ENCODE assay signal across 12 cellular contexts in the genomic region with DNA sequence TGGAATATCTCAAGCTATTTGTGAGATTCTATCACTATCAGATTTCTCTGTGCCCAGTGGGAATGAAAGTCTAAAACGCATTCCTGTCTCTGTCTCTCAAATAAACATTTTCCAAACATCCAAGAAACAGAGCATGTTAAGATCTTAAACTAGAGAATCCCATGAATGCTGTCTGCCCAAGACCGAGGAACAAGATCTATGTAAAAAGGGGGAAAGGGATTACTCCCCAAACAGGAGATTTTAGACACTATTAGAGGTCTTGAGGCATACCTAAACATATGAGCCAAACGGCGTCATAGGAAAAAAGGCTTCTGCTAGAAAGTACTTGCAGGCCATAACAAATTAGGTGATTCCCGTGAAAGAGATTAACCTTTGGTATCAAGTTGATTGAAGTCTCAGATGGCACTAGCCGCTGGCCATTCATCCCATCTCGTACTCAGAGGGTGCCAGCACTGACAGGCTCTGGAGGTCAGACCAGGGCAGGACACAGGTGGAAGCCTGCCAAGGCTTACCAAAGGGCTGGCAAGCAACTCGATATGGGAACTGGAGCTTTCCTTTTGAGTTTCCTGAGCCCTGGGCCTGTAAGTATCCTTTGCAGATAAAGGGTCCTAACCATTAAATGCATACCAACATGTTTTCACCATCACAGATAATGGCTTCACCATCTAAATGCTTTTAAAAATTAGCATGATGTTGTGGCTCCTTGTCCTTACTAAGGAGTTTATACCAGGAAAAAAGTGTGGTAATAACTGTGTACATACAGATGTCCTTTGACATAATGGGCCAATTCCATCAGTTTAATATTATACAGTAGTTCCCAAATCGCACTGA.
A peak's percentile ranks its signal among the peaks of the same experiment; 100 is the strongest.
DNase-seq lines count a peak whose midpoint lies in the region; ATAC-seq, FAIRE-seq and TF ChIP-seq lines count a peak whose summit lies in the region.
"Had no signal": no experiment of that assay in that cellular context is flagged by ENCODE, and none has a peak within 500 bp of the region (broad histone marks: within the 10 kb centered on the region; RNA-seq: fewer than 3 reads in every experiment).

No MANE protein-coding gene starts in this region.

- H2AFZ ChIP-seq in astrocyte (ENCODE audit: low read depth, low read length): peak overlapping the region; percentile 19

- H3K27me3 Mint-ChIP-seq in Calu3 (ENCODE audit: unreplicated experiment): no peaks in the 10 kb centered on the region
- H3K27me3 Mint-ChIP-seq in astrocyte (ENCODE audit: low read depth, unreplicated experiment): peaks cover 2% of the 10 kb centered on the region

- H3K4me1 ChIP-seq in astrocyte (ENCODE audit: insufficient read depth, low read length) (peaks cover 17% of the 10 kb centered on the region), right atrium auricular region (peaks cover 0 to 62% of the 10 kb centered on the region in 2 donors)

- FAIRE-seq in astrocyte (lab: Jason Lieb, UNC): no peak

- no peaks in the 10 kb centered on the region for H3K9me3 Mint-ChIP-seq in Calu3 (ENCODE audit: low read depth, unreplicated experiment)
- no peaks in the 10 kb centered on the region for H3K9me3 Mint-ChIP-seq in astrocyte (ENCODE audit: unreplicated experiment)
- H3K9me3 Mint-ChIP-seq: neural crest cell had no signal

- H3K27ac ChIP-seq in astrocyte (ENCODE audit: low read depth, low read length) (no peak overlapping the region), right atrium auricular region (peak overlapping the region; percentile 65 to 70)

- H4K20me1 ChIP-seq in astrocyte (ENCODE audit: insufficient read depth, low read length): no peaks in the 10 kb centered on the region

- H3K27ac Mint-ChIP-seq in Calu3 (ENCODE audit: unreplicated experiment): no peak overlapping the region
- H3K27ac Mint-ChIP-seq in astrocyte (ENCODE audit: unreplicated experiment): no peak overlapping the region
- H3K27ac Mint-ChIP-seq: brain had no signal

- peak; percentile 11 for DNase-seq in Calu3
- DNase-seq in astrocyte (ENCODE audit: low read depth): peak; percentile 29
- peak; percentile 84 for DNase-seq in right atrium auricular region (ENCODE audit: low spot score)
- peak; percentile 75 for DNase-seq in putamen (ENCODE audit: low spot score)
- DNase-seq in activated T-cell treated with anti-CD3 and anti-CD28 coated beads for 4 hours: no peak
- DNase-seq: EL, MM.1S had no signal

- H3K4me2 ChIP-seq in astrocyte (ENCODE audit: low read length): no peak overlapping the region

- H3K36me3 Mint-ChIP-seq in Calu3 (ENCODE audit: insufficient read depth, unreplicated experiment): no peaks in the 10 kb centered on the region
- H3K36me3 Mint-ChIP-seq in astrocyte (ENCODE audit: low read depth, unreplicated experiment): no peaks in the 10 kb centered on the region
- H3K36me3 Mint-ChIP-seq: brain had no signal

- H3K4me3 ChIP-seq in astrocyte (ENCODE audit: insufficient read depth, low read depth, low read length) (no peak overlapping the region), right atrium auricular region (no peak overlapping the region)

- intact Hi-C loops in Calu3 (cut with micrococcal nuclease; ENCODE audit: unreplicated experiment): no loop called here

- H3K4me1 Mint-ChIP-seq in Calu3 (ENCODE audit: low read depth, unreplicated experiment): no peaks in the 10 kb centered on the region
- H3K4me1 Mint-ChIP-seq in astrocyte (ENCODE audit: low read depth, unreplicated experiment): peaks cover 3% of the 10 kb centered on the region

- no peak for ATAC-seq in HG03521 (IDR thresholded peaks at IDR 0.05; ENCODE audit: unreplicated experiment)
- ATAC-seq in HG03045 (IDR thresholded peaks at IDR 0.05; ENCODE audit: unreplicated experiment): no peak
- no peak for ATAC-seq in HG02623 (IDR thresholded peaks at IDR 0.05; ENCODE audit: unreplicated experiment)

- no peaks in the 10 kb centered on the region for H3K36me3 ChIP-seq in astrocyte (ENCODE audit: insufficient read depth, low read length)
- no peaks in the 10 kb centered on the region for H3K36me3 ChIP-seq in right atrium auricular region

- H3K9me3 ChIP-seq in astrocyte (ENCODE audit: insufficient read depth, low read depth, low read length) (no peaks in the 10 kb centered on the region), right atrium auricular region (no peaks in the 10 kb centered on the region)

- no peaks in the 10 kb centered on the region for H3K79me2 ChIP-seq in astrocyte (ENCODE audit: insufficient read depth, low read length)

- H3K9ac ChIP-seq in astrocyte (ENCODE audit: low read length): no peak overlapping the region

- no peaks in the 10 kb centered on the region for H3K27me3 ChIP-seq in astrocyte (ENCODE audit: insufficient read depth, low read length)
- H3K27me3 ChIP-seq in right atrium auricular region: no peaks in the 10 kb centered on the region

- H3K4me3 Mint-ChIP-seq in Calu3 (ENCODE audit: low read depth, unreplicated experiment) (no peak overlapping the region), astrocyte (ENCODE audit: unreplicated experiment) (no peak overlapping the region)
- H3K4me3 Mint-ChIP-seq: brain, neural crest cell had no signal

- no peak for TF ChIP-seq CTCF in Calu3 (IDR thresholded peaks at IDR 0.05; ENCODE audit: unreplicated experiment)
- no peak for TF ChIP-seq CTCF in astrocyte (IDR thresholded peaks at IDR 0.05; ENCODE audit: insufficient read depth, low read depth, low read length)
- TF ChIP-seq CTCF in right atrium auricular region (IDR thresholded peaks at IDR 0.05): no peak

- CTCF ChIA-PET in Calu3 (lab: Charles Lee): no interaction called here

- no TSS peak for BruUV-seq in Calu3 (replicated peaks; lab: Mats Ljungman, UMichigan)
